Comparison of ENCODE assay signal across 8 cellular contexts in genomic region chr6:154732824-154733609, GRCh38.
DNase-seq lines count a peak whose midpoint lies in the region; ATAC-seq and TF ChIP-seq lines count a peak whose summit lies in the region.

TSS of gene SCAF8 (plus strand) at chr6:154733416. CDS start at chr6:154733901, 485 bp downstream.

- peak; percentile 81 for DNase-seq in EH (ENCODE audit: low read depth)
- DNase-seq in RPMI8226: peak; percentile 91
- peak; percentile 81 for DNase-seq in activated T-helper 9 cell treated with anti-CD3 and anti-CD28 coated beads, Interleukin-2, amount 50 U/mL, for 16 hours (ENCODE audit: low read depth)
- DNase-seq in fibroblast of pulmonary artery (ENCODE audit: low read depth): peak; percentile 83
- DNase-seq in nephron progenitor cell: peak; percentile 90
- DNase-seq in stimulated activated naive CD8-positive, alpha-beta T cell treated with anti-CD3 and anti-CD28 coated beads, Interleukin-15, amount 100 ng/mL, for 72 hours: peak; percentile 87 to 91

- peaks cover 46% of the 10 kb centered on the region for H3K4me1 Mint-ChIP-seq in nephron progenitor cell
- H3K4me1 Mint-ChIP-seq in stimulated activated naive CD8-positive, alpha-beta T cell treated with anti-CD3 and anti-CD28 coated beads, Interleukin-15, amount 100 ng/mL, for 72 hours: peaks cover 45% of the 10 kb centered on the region

- no peak for TF ChIP-seq EP300 in Ishikawa (IDR thresholded peaks at IDR 0.05; ENCODE audit: borderline replicate concordance)

- peak within 1 kb of the TSS; percentile 90 for H3K4me3 Mint-ChIP-seq in nephron progenitor cell
- peak within 1 kb of the TSS; percentile 92 to 96 for H3K4me3 Mint-ChIP-seq in stimulated activated naive CD8-positive, alpha-beta T cell treated with anti-CD3 and anti-CD28 coated beads, Interleukin-15, amount 100 ng/mL, for 72 hours

- H3K4me3 ChIP-seq in fibroblast of pulmonary artery (replicated peaks; ENCODE audit: low read depth, low read length): peak within 1 kb of the TSS; percentile 73

- ATAC-seq in GM21619 (IDR thresholded peaks at IDR 0.05; ENCODE audit: unreplicated experiment): peak; percentile 76
- peak; percentile 84 for ATAC-seq in stimulated activated naive CD8-positive, alpha-beta T cell treated with anti-CD3 and anti-CD28 coated beads, Interleukin-15, amount 100 ng/mL, for 72 hours

- peaks cover 14% of the 10 kb centered on the region for H3K36me3 Mint-ChIP-seq in nephron progenitor cell (ENCODE audit: low read depth)

- TF ChIP-seq RAD21 in Ishikawa (IDR thresholded peaks at IDR 0.05; ENCODE audit: low read depth): peak; percentile 56; the same call in 1 of the 2 replicates

- H3K9me3 Mint-ChIP-seq in nephron progenitor cell: no peaks in the 10 kb centered on the region
- H3K9me3 Mint-ChIP-seq in stimulated activated naive CD8-positive, alpha-beta T cell treated with anti-CD3 and anti-CD28 coated beads, Interleukin-15, amount 100 ng/mL, for 72 hours: no peaks in the 10 kb centered on the region

- TF ChIP-seq CTCF in fibroblast of pulmonary artery (IDR thresholded peaks at IDR 0.05; ENCODE audit: low read length, missing control alignments) (peak; percentile 21), nephron progenitor cell (IDR thresholded peaks at IDR 0.05) (peak; percentile 59)

- peak within 1 kb of the TSS; percentile 96 for H3K27ac Mint-ChIP-seq in nephron progenitor cell
- H3K27ac Mint-ChIP-seq in stimulated activated naive CD8-positive, alpha-beta T cell treated with anti-CD3 and anti-CD28 coated beads, Interleukin-15, amount 100 ng/mL, for 72 hours: peak within 1 kb of the TSS; percentile 99 to 100

- H3K27me3 Mint-ChIP-seq in nephron progenitor cell (ENCODE audit: low read depth, poor library complexity): peaks cover 3% of the 10 kb centered on the region
- H3K27me3 Mint-ChIP-seq in stimulated activated naive CD8-positive, alpha-beta T cell treated with anti-CD3 and anti-CD28 coated beads, Interleukin-15, amount 100 ng/mL, for 72 hours: peaks cover 7% of the 10 kb centered on the region

TF ChIP-seq in Ishikawa, 13 proteins besides CTCF, POLR2A, EP300 and RAD21:
- TF ChIP-seq MAX (IDR thresholded peaks at IDR 0.05) (peak; percentile 21; the same call in 1 of the 2 replicates), CREB1 (IDR thresholded peaks at IDR 0.05; ENCODE audit: low read depth) (no peak), ZBTB7A (IDR thresholded peaks at IDR 0.05; ENCODE audit: low read depth) (no peak), FOXM1 (IDR thresholded peaks at IDR 0.05; ENCODE audit: borderline replicate concordance, low read depth) (no peak), TEAD4 (IDR thresholded peaks at IDR 0.05) (0 out of 2 replicates have a peak, but pooled peaks have one; percentile 36), TCF12 (IDR thresholded peaks at IDR 0.05; ENCODE audit: low read depth) (0 out of 2 replicates have a peak, but pooled peaks have one; percentile 15), YY1 (IDR thresholded peaks at IDR 0.05; ENCODE audit: low read depth) (peak; percentile 93), EGR1 (IDR thresholded peaks at IDR 0.05) (peak; percentile 14; the same call in 1 of the 2 replicates), NFIC (IDR thresholded peaks at IDR 0.05) (peak; percentile 30), TAF1 (IDR thresholded peaks at IDR 0.05; ENCODE audit: low read depth) (peak; percentile 85), REST (IDR thresholded peaks at IDR 0.05; ENCODE audit: low read depth) (no peak)

Comparison
In these comparisons a context has a peak if more than half of its experiments do, and no peak if none do; other contexts are left out.
1. Peak in every context shown above with its lines: DNase-seq, ATAC-seq and H3K4me3 ChIP-seq.